In genomic region chr12:113185180-113186032, GRCh38 we compare ENCODE assay signal across 8 cellular contexts. TPM values are rescaled to one million over a fixed set of nuclear protein-coding genes. Genes with fewer than 3 reads are reported as not detected.
DNase-seq lines count a peak whose midpoint lies in the region; ATAC-seq and TF ChIP-seq lines count a peak whose summit lies in the region.

Gene DDX54, minus strand, starts transcription at chr12:113185478. Its CDS starts 27 bp downstream, at chr12:113185451.
Gene RITA1, plus strand, starts transcription at chr12:113185721. Its CDS starts 1,026 bp downstream, at chr12:113186747.

- DNase-seq in A673 (ENCODE audit: low spot score) (peak; percentile 78), NCI-H2227 treated with DMSO at 0.1 percent for 48 hours (lab: John Stamatoyannopoulos, UW) (peak; percentile 74), caudate nucleus (lab: John Stamatoyannopoulos, UW) (peak in 59 of 61 donors; percentile 7 to 90 (median 76)), islet precursor cell (peak; percentile 97)
- DNase-seq in activated CD4-positive, CD25-positive, alpha-beta regulatory T cell treated with anti-CD3 and anti-CD28 coated beads, Interleukin-2, amount 50 U/mL, for 16 hours (ENCODE audit: low read depth, low spot score) = peak; percentile 65
- DNase-seq in stimulated activated CD4-positive, alpha-beta T cell treated with anti-CD3 and anti-CD28 coated beads, Interleukin-12 subunit alpha, Interleukin-12 subunit beta, amount 100 ng/mL, for 4 hours = peak; percentile 81

- H3K27ac ChIP-seq in A673 (ENCODE audit: low read depth, low read length, poor library complexity, severe bottlenecking) = peak within 1 kb of the TSS; percentile 99
- peak within 1 kb of the TSS; percentile 99 for H3K27ac ChIP-seq in caudate nucleus (ENCODE audit: low read depth, low read length)

- BruUV-seq in A673 (replicated peaks; lab: Mats Ljungman, UMichigan) = TSS peak; percentile 42

- no peak for TF ChIP-seq CTCF in A673 (conservative IDR thresholded peaks at IDR 0.05; ENCODE audit: low read depth, low read length)

- no peaks in the 10 kb centered on the region for H3K4me1 ChIP-seq in A673 (ENCODE audit: insufficient read depth, low read length, poor library complexity, severe bottlenecking)

- ATAC-seq in GM18519 (IDR thresholded peaks at IDR 0.05; ENCODE audit: low FRiP score, unreplicated experiment) = peak; percentile 39
- peak; percentile 42 for ATAC-seq in HG03045 (IDR thresholded peaks at IDR 0.05; ENCODE audit: unreplicated experiment)

- peak within 1 kb of the TSS; percentile 86 for H3K4me3 ChIP-seq in A673 (ENCODE audit: low read depth, low read length, poor library complexity, severe bottlenecking)

- peaks cover 7% of the 10 kb centered on the region for H3K36me3 ChIP-seq in A673 (ENCODE audit: insufficient read depth, low read length, poor library complexity, severe bottlenecking)

- intact Hi-C loops in A673 (cut with micrococcal nuclease; ENCODE audit: unreplicated experiment) = no loop called here

- POLR2A ChIA-PET in A673 (lab: Charles Lee; ENCODE audit: low non-redundant PET) = interaction anchor here (0.5 kb wide), 1 partner anchor 685 kb away, joined by 4 read pairs; no protein-coding TSS in a partner anchor

- no peaks in the 10 kb centered on the region for H3K27me3 ChIP-seq in A673 (replicated peaks; ENCODE audit: insufficient read depth, low read depth, low read length, poor library complexity)

- H3K9me3 ChIP-seq in A673 (ENCODE audit: low read depth, low read length, poor library complexity, severe bottlenecking) = no peaks in the 10 kb centered on the region

- CTCF ChIA-PET in A673 (lab: Charles Lee) = no interaction called here

RNA-seq across cellular contexts. Expression of gene DDX54, which starts in this region (rescaled TPM):
- 98.8 and 116 TPM in 2 replicates for total RNA-seq in A673 (2021)

RNA-seq across cellular contexts. Expression of gene RITA1, which starts in this region (rescaled TPM):
- 22.3 and 25.3 TPM in 2 replicates for total RNA-seq in A673 (2021)

Comparison
In these comparisons a context has a peak if more than half of its experiments do, and no peak if none do; other contexts are left out.
1. Peak in every context shown above with its lines: DNase-seq, ATAC-seq, H3K4me3 ChIP-seq and H3K27ac ChIP-seq.